Comparison of ENCODE assay signal across 9 cellular contexts in genomic region chr1:2248854-2249558, GRCh38. TPM values are rescaled to one million over a fixed set of nuclear protein-coding genes. Genes with fewer than 3 reads are reported as not detected.
DNase-seq lines count a peak whose midpoint lies in the region; ATAC-seq and TF ChIP-seq lines count a peak whose summit lies in the region.
"Had no signal": no experiment of that assay in that cellular context is flagged by ENCODE, and none has a peak within 500 bp of the region (broad histone marks: within the 10 kb centered on the region; RNA-seq: fewer than 3 reads in every experiment).

No MANE protein-coding gene starts in this region.

- no peaks in the 10 kb centered on the region for H3K9me3 Mint-ChIP-seq in stimulated activated naive CD8-positive, alpha-beta T cell treated with anti-CD3 and anti-CD28 coated beads, Interleukin-15, Interleukin-2, amounts not matched to agents 100 ng/mL and 50 ng/mL, for 24 hours
- H3K9me3 Mint-ChIP-seq in stimulated activated naive CD8-positive, alpha-beta T cell treated with anti-CD3 and anti-CD28 coated beads, Interleukin-15, amount 100 ng/mL, for 72 hours: no peaks in the 10 kb centered on the region
- no peaks in the 10 kb centered on the region for H3K9me3 Mint-ChIP-seq in endodermal cell
- no peaks in the 10 kb centered on the region for H3K9me3 Mint-ChIP-seq in naive B cell

- intact Hi-C loops in upper lobe of right lung (cut with DNase I): loop anchor here (10.0 kb wide), 1 partner anchor 56 kb away; no protein-coding TSS in a partner anchor

- no peak overlapping the region for H3K4me3 ChIP-seq in endodermal cell (ENCODE audit: low read length)
- no peak overlapping the region for H3K4me3 ChIP-seq in upper lobe of right lung

- TF ChIP-seq CTCF in endodermal cell (conservative IDR thresholded peaks at IDR 0.05) (no peak), upper lobe of right lung (IDR thresholded peaks at IDR 0.05) (no peak)

- peak overlapping the region; percentile 31 for H3K27ac Mint-ChIP-seq in stimulated activated naive CD8-positive, alpha-beta T cell treated with anti-CD3 and anti-CD28 coated beads, Interleukin-15, Interleukin-2, amounts not matched to agents 100 ng/mL and 50 ng/mL, for 24 hours
- no peak overlapping the region for H3K27ac Mint-ChIP-seq in stimulated activated naive CD8-positive, alpha-beta T cell treated with anti-CD3 and anti-CD28 coated beads, Interleukin-15, amount 100 ng/mL, for 72 hours
- H3K27ac Mint-ChIP-seq in endodermal cell: peak overlapping the region; percentile 89
- H3K27ac Mint-ChIP-seq in naive B cell: peak overlapping the region in 4 of 6 donors; percentile 24 to 89 (median 82)

- H3K4me1 Mint-ChIP-seq in stimulated activated naive CD8-positive, alpha-beta T cell treated with anti-CD3 and anti-CD28 coated beads, Interleukin-15, Interleukin-2, amounts not matched to agents 100 ng/mL and 50 ng/mL, for 24 hours (ENCODE audit: low read depth): peaks cover 74% of the 10 kb centered on the region
- H3K4me1 Mint-ChIP-seq in stimulated activated naive CD8-positive, alpha-beta T cell treated with anti-CD3 and anti-CD28 coated beads, Interleukin-15, amount 100 ng/mL, for 72 hours: peaks cover 90% of the 10 kb centered on the region
- H3K4me1 Mint-ChIP-seq in endodermal cell: peaks cover 28% of the 10 kb centered on the region
- peaks cover 34 to 81% (median 66%) of the 10 kb centered on the region in 3 donors for H3K4me1 Mint-ChIP-seq in naive B cell

- no peak overlapping the region for H3K4me3 Mint-ChIP-seq in stimulated activated naive CD8-positive, alpha-beta T cell treated with anti-CD3 and anti-CD28 coated beads, Interleukin-15, Interleukin-2, amounts not matched to agents 100 ng/mL and 50 ng/mL, for 24 hours
- H3K4me3 Mint-ChIP-seq in stimulated activated naive CD8-positive, alpha-beta T cell treated with anti-CD3 and anti-CD28 coated beads, Interleukin-15, amount 100 ng/mL, for 72 hours: no peak overlapping the region
- H3K4me3 Mint-ChIP-seq in endodermal cell (peak overlapping the region; percentile 23), naive B cell (peak overlapping the region in 3 of 8 donors; percentile 44 to 58 (median 51))

- H3K9ac ChIP-seq in endodermal cell (ENCODE audit: extremely low read depth, low read length, poor library complexity, severe bottlenecking): no peak overlapping the region

- H3K36me3 ChIP-seq in endodermal cell (ENCODE audit: control insufficient read depth, insufficient read depth, low read length) (peaks cover 5% of the 10 kb centered on the region), upper lobe of right lung (no peaks in the 10 kb centered on the region)

- peaks cover 13% of the 10 kb centered on the region for H3K4me1 ChIP-seq in endodermal cell (ENCODE audit: control insufficient read depth, insufficient read depth, low read length)
- H3K4me1 ChIP-seq in upper lobe of right lung: peaks cover 84% of the 10 kb centered on the region

- H3K27me3 ChIP-seq in endodermal cell (ENCODE audit: control insufficient read depth, insufficient read depth, low read length, poor library complexity, severe bottlenecking): no peaks in the 10 kb centered on the region
- H3K27me3 ChIP-seq in upper lobe of right lung: no peaks in the 10 kb centered on the region

- no peak for DNase-seq in stimulated activated naive CD8-positive, alpha-beta T cell treated with anti-CD3 and anti-CD28 coated beads, Interleukin-15, amount 100 ng/mL, for 72 hours
- DNase-seq in endodermal cell: no peak
- no peak for DNase-seq in naive B cell
- DNase-seq in upper lobe of right lung: no peak
- DNase-seq: NCI-H146 had no signal

- H3K36me3 Mint-ChIP-seq in stimulated activated naive CD8-positive, alpha-beta T cell treated with anti-CD3 and anti-CD28 coated beads, Interleukin-15, Interleukin-2, amounts not matched to agents 100 ng/mL and 50 ng/mL, for 24 hours (ENCODE audit: low read depth): peaks cover 18% of the 10 kb centered on the region
- H3K36me3 Mint-ChIP-seq in endodermal cell (ENCODE audit: low read depth): no peaks in the 10 kb centered on the region
- H3K36me3 Mint-ChIP-seq in naive B cell: no peaks in the 10 kb centered on the region

- WGBS in endodermal cell (ENCODE audit: insufficient coverage in 1 of 2, insufficient read length in 1 of 2), 2 experiments: 89 to 92% methylated on average over 18 to 24 of the region's 24 CpGs

- ATAC-seq in stimulated activated naive CD8-positive, alpha-beta T cell treated with anti-CD3 and anti-CD28 coated beads, Interleukin-15, amount 100 ng/mL, for 72 hours: no peak
- ATAC-seq in naive B cell (ENCODE audit: low read depth in 2 of 2) (no peak), upper lobe of right lung (peak; percentile 21), HG03097 (IDR thresholded peaks at IDR 0.05; ENCODE audit: low FRiP score, unreplicated experiment) (no peak), HG03045 (IDR thresholded peaks at IDR 0.05; ENCODE audit: unreplicated experiment) (no peak), HG03175 (IDR thresholded peaks at IDR 0.05; ENCODE audit: unreplicated experiment) (no peak)

- H3K27me3 Mint-ChIP-seq in stimulated activated naive CD8-positive, alpha-beta T cell treated with anti-CD3 and anti-CD28 coated beads, Interleukin-15, Interleukin-2, amounts not matched to agents 100 ng/mL and 50 ng/mL, for 24 hours: no peaks in the 10 kb centered on the region
- no peaks in the 10 kb centered on the region for H3K27me3 Mint-ChIP-seq in stimulated activated naive CD8-positive, alpha-beta T cell treated with anti-CD3 and anti-CD28 coated beads, Interleukin-15, amount 100 ng/mL, for 72 hours
- H3K27me3 Mint-ChIP-seq in endodermal cell (ENCODE audit: insufficient read depth) (no peaks in the 10 kb centered on the region), naive B cell (no peaks in the 10 kb centered on the region)

- H3K9me3 ChIP-seq in endodermal cell (ENCODE audit: control insufficient read depth, low read length) (no peaks in the 10 kb centered on the region), upper lobe of right lung (no peaks in the 10 kb centered on the region)

- peak overlapping the region; percentile 99 for H3K27ac ChIP-seq in endodermal cell (ENCODE audit: low read depth, low read length)
- H3K27ac ChIP-seq in upper lobe of right lung: peak overlapping the region; percentile 70

RNA-seq across cellular contexts. Expression of gene SKI, which starts 20.9 kb away (rescaled TPM):
- total RNA-seq in endodermal cell: 10 to 100 TPM; 65.4 to 79.2 TPM
- 39.9 TPM for polyA plus RNA-seq in endodermal cell (2013, experiment 1 of 2)
- 37.7 TPM for polyA plus RNA-seq in endodermal cell (2013, experiment 2 of 2)
- polyA plus RNA-seq in naive B cell (ENCODE audit: low read depth in 6 of 6): 1 to 10 TPM in 1 of 6 donors, under 1 TPM in 4, not detected in 1; 0.26 to 1.3 (median 0.52) TPM
- total RNA-seq in upper lobe of right lung: 89.6 TPM

RNA-seq across cellular contexts. Expression of gene FAAP20, which starts 54.4 kb away (rescaled TPM):
- total RNA-seq in endodermal cell: 100 to 1,000 TPM; 126 to 154 TPM
- polyA plus RNA-seq in endodermal cell (2013, experiment 1 of 2): 91.8 TPM
- 88.9 TPM for polyA plus RNA-seq in endodermal cell (2013, experiment 2 of 2)
- 10 to 100 TPM; 67.1 to 90.7 (median 77.7) TPM for polyA plus RNA-seq in naive B cell (ENCODE audit: low read depth in 6 of 6)
- total RNA-seq in upper lobe of right lung: 55.3 TPM

Comparison
In these comparisons a context has a peak if more than half of its experiments do, and no peak if none do; other contexts are left out.
1. H3K27ac Mint-ChIP-seq: peak in stimulated activated naive CD8-positive, alpha-beta T cell treated with anti-CD3 and anti-CD28 coated beads, Interleukin-15, Interleukin-2, amounts not matched to agents 100 ng/mL and 50 ng/mL, for 24 hours (single experiment), endodermal cell (single experiment) and naive B cell (4 of 6); none in stimulated activated naive CD8-positive, alpha-beta T cell treated with anti-CD3 and anti-CD28 coated beads, Interleukin-15, amount 100 ng/mL, for 72 hours (0 of 2).